In the genomic region with DNA sequence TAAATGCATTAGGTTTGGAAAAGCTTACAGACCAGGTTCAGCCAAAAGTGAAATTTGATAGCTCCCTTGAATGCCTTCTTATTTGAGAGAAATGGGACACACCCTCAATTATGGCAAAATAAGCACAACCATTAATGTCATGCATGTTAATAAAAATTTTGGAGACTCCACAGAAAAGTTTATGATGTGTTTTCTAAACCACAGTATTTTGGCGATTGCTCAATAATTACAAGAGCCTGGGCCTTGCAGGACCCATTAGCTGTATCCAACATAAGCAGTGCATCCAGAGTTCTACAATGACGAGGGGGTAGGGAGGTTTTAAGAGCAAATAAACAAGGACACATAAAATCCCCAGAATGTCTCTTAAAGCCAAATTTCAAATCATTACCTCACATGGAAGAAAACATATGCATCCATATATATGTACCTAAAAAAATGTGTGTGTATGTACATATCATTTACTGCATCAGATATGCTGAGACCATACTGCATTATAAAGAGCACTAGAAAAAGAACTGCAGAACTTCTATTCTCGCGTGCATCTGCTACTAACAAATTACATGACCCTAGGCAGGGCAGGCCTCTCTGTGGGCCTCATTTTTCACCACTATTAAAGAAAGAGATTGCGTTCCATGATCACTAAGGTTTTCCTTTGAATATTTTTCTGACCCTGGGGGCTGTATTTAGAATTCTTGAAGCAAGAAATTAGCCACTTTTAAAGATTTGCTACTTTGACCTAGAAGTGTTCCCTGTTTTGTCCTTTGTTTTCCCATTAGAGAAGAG, we compare ENCODE assay signal across 14 cellular contexts. TPM values are rescaled to one million over a fixed set of nuclear protein-coding genes. Genes with fewer than 3 reads are reported as not detected.
DNase-seq lines count a peak whose midpoint lies in the region; ATAC-seq and TF ChIP-seq lines count a peak whose summit lies in the region.
"Had no signal": no experiment of that assay in that cellular context is flagged by ENCODE, and none has a peak within 500 bp of the region (broad histone marks: within the 10 kb centered on the region; RNA-seq: fewer than 3 reads in every experiment).

No MANE protein-coding gene starts in this region.

- H3K79me2 ChIP-seq in SK-N-SH (ENCODE audit: insufficient read depth): no peaks in the 10 kb centered on the region
- no peaks in the 10 kb centered on the region for H3K79me2 ChIP-seq in hepatocyte

- H3K4me1 ChIP-seq in left ventricle myocardium inferior: peaks cover 20% of the 10 kb centered on the region
- peaks cover 3% of the 10 kb centered on the region in 2 experiments; a peak in 3 of 4 replicates for H3K4me1 ChIP-seq in SK-N-SH (ENCODE audit: control insufficient read depth in 1 of 2, insufficient read depth in 2 of 2, low read depth in 1 of 2, low read length in 1 of 2)
- H3K4me1 ChIP-seq in hepatocyte (ENCODE audit: insufficient read depth): peaks cover 6% of the 10 kb centered on the region
- peaks cover 0 to 13% of the 10 kb centered on the region in 2 donors for H3K4me1 ChIP-seq in right atrium auricular region
- H3K4me1 ChIP-seq: pancreas had no signal

- H3K4me2 ChIP-seq in SK-N-SH (no peak overlapping the region), hepatocyte (peak overlapping the region; percentile 57)

- H3K9me3 ChIP-seq in left ventricle myocardium inferior (replicated peaks) (peaks cover 14% of the 10 kb centered on the region), SK-N-SH (peaks cover 11% of the 10 kb centered on the region; the same call in 1 of the 2 replicates), hepatocyte (ENCODE audit: low read depth) (peaks cover 6% of the 10 kb centered on the region), right atrium auricular region (peaks cover 0 to 6% of the 10 kb centered on the region in 2 donors)
- H3K9me3 ChIP-seq: esophagus squamous epithelium, pancreas had no signal

- no peak overlapping the region for H3K9ac ChIP-seq in SK-N-SH

- H3K9me3 Mint-ChIP-seq in nephron progenitor cell: peaks cover 32% of the 10 kb centered on the region

- no peak for TF ChIP-seq CTCF in left ventricle myocardium inferior (IDR thresholded peaks at IDR 0.05; ENCODE audit: borderline replicate concordance)
- TF ChIP-seq CTCF in SK-N-SH (IDR thresholded peaks at IDR 0.05): no peak
- TF ChIP-seq CTCF in hepatocyte (IDR thresholded peaks at IDR 0.05; ENCODE audit: poor library complexity): no peak
- TF ChIP-seq CTCF in nephron progenitor cell (IDR thresholded peaks at IDR 0.05): no peak
- TF ChIP-seq CTCF in right atrium auricular region (IDR thresholded peaks at IDR 0.05): no peak

- H3K4me1 Mint-ChIP-seq in nephron progenitor cell: peaks cover 7% of the 10 kb centered on the region

- H2AFZ ChIP-seq in SK-N-SH (ENCODE audit: low read depth) (peak overlapping the region; percentile 52; the same call in 1 of the 2 replicates), hepatocyte (peak overlapping the region; percentile 17)

- H3K27ac Mint-ChIP-seq in nephron progenitor cell: no peak overlapping the region
- H3K27ac Mint-ChIP-seq: dendritic cell treated with granulocyte-macrophage colony-stimulating factor and Interleukin-4, amounts not matched to agents 40 ng/mL and 50 ng/mL, for 4 days had no signal

- H3K27me3 ChIP-seq in left ventricle myocardium inferior (ENCODE audit: low read depth) (no peaks in the 10 kb centered on the region), SK-N-SH (ENCODE audit: insufficient read depth) (no peaks in the 10 kb centered on the region), hepatocyte (no peaks in the 10 kb centered on the region), right atrium auricular region (no peaks in the 10 kb centered on the region)
- H3K27me3 ChIP-seq: esophagus squamous epithelium, pancreas had no signal

- no peak overlapping the region for H3K4me3 Mint-ChIP-seq in nephron progenitor cell
- H3K4me3 Mint-ChIP-seq: dendritic cell treated with granulocyte-macrophage colony-stimulating factor and Interleukin-4, amounts not matched to agents 40 ng/mL and 50 ng/mL, for 4 days had no signal

- 78% methylated on average over 5 of the region's 5 CpGs for WGBS in SK-N-SH (ENCODE audit: low lambda C conversion rate)
- WGBS in hepatocyte (ENCODE audit: low lambda C conversion rate, missing lambda C conversion rate): 48% methylated on average over 5 of the region's 5 CpGs

- H3K4me3 ChIP-seq in left ventricle myocardium inferior (no peak overlapping the region), SK-N-SH (ENCODE audit: low read depth in 2 of 2, low read length in 1 of 2) (no peak overlapping the region; a peak in 1 of 4 replicates), hepatocyte (no peak overlapping the region), right atrium auricular region (no peak overlapping the region)
- H3K4me3 ChIP-seq: esophagus squamous epithelium, pancreas had no signal

- intact Hi-C loops in left ventricle myocardium inferior (cut with micrococcal nuclease) (no loop called here), Right ventricle myocardium superior (cut with DNase I) (no loop called here)

- H3F3A ChIP-seq in SK-N-SH (replicated peaks; ENCODE audit: insufficient read depth): no peaks in the 10 kb centered on the region

- peaks cover 6% of the 10 kb centered on the region for H3K27me3 Mint-ChIP-seq in nephron progenitor cell (ENCODE audit: low read depth, poor library complexity)
- H3K27me3 Mint-ChIP-seq: dendritic cell treated with granulocyte-macrophage colony-stimulating factor and Interleukin-4, amounts not matched to agents 40 ng/mL and 50 ng/mL, for 4 days had no signal

- peaks cover 18% of the 10 kb centered on the region for H3K36me3 Mint-ChIP-seq in nephron progenitor cell (ENCODE audit: low read depth)

- TF ChIP-seq EP300 in SK-N-SH (IDR thresholded peaks at IDR 0.05; ENCODE audit: borderline replicate concordance in 1 of 2, low read depth in 1 of 2, low read length in 1 of 2): no peak

- H3K27ac ChIP-seq in left ventricle myocardium inferior (replicated peaks) (peak overlapping the region; percentile 38), SK-N-SH (ENCODE audit: low read depth in 2 of 2, low read length in 1 of 2) (peak overlapping the region in 1 of 2 experiments; percentile 83; a peak in 2 of 4 replicates), hepatocyte (peak overlapping the region; percentile 70), right atrium auricular region (no peak overlapping the region)
- H3K27ac ChIP-seq: esophagus squamous epithelium, pancreas had no signal

- TF ChIP-seq RAD21 in SK-N-SH (IDR thresholded peaks at IDR 0.05; ENCODE audit: low read length): no peak

- H3K36me3 ChIP-seq in left ventricle myocardium inferior (no peaks in the 10 kb centered on the region), SK-N-SH (replicated peaks in 1 of 2; ENCODE audit: control insufficient read depth in 1 of 2, insufficient read depth in 2 of 2, low read length in 1 of 2) (no peaks in the 10 kb centered on the region), hepatocyte (replicated peaks; ENCODE audit: insufficient read depth, low read depth) (no peaks in the 10 kb centered on the region), right atrium auricular region (no peaks in the 10 kb centered on the region)
- H3K36me3 ChIP-seq: esophagus squamous epithelium, pancreas had no signal

- POLR2A ChIA-PET in SK-N-SH (lab: Yijun Ruan, JAX): no interaction called here

- H3K9me2 ChIP-seq in SK-N-SH: no peaks in the 10 kb centered on the region
- H3K9me2 ChIP-seq in hepatocyte (replicated peaks; ENCODE audit: insufficient read depth): no peaks in the 10 kb centered on the region

- CTCF ChIA-PET in SK-N-SH (lab: Yijun Ruan, JAX): interaction anchor here (0.7 to 2.1 kb wide), 6 partner anchors 19 to 409 kb away, joined by 3 to 6 read pairs (median 4); partner anchors contain the start of gene CMPK2

- DNase-seq in left ventricle myocardium inferior (no peak), Right ventricle myocardium superior (no peak), SK-N-SH (no peak), hepatocyte (ENCODE audit: low spot score) (peak; percentile 16), NCI-H446 treated with DMSO at 0.1 percent for 48 hours (lab: John Stamatoyannopoulos, UW) (no peak), nephron progenitor cell (no peak), right atrium auricular region (ENCODE audit: low spot score) (no peak)
- DNase-seq: activated CD4-positive, alpha-beta T cell treated with anti-CD3 and anti-CD28 coated beads, Interleukin-2, amount 50 U/mL, for 4 hours; esophagus squamous epithelium; pancreas; stimulated activated CD4-positive, alpha-beta T cell treated with anti-CD3 and anti-CD28 coated beads, Interleukin-15, amount 100 ng/mL, for 24 hours; substantia nigra had no signal

- ATAC-seq in Right ventricle myocardium superior (ENCODE audit: poor library complexity): no peak
- no peak for ATAC-seq in GM18502 (IDR thresholded peaks at IDR 0.05; ENCODE audit: poor library complexity, unreplicated experiment)

- no peaks in the 10 kb centered on the region for H4K20me1 ChIP-seq in SK-N-SH (ENCODE audit: insufficient read depth)
- no peaks in the 10 kb centered on the region for H4K20me1 ChIP-seq in hepatocyte (ENCODE audit: insufficient read depth, poor library complexity, severe bottlenecking)

TF ChIP-seq in SK-N-SH, 30 proteins besides CTCF, POLR2A, EP300 and RAD21 (continues in another document):
- no peak for TF ChIP-seq RCOR1 (IDR thresholded peaks at IDR 0.05; ENCODE audit: low read length)
- TF ChIP-seq RXRA (IDR thresholded peaks at IDR 0.05; ENCODE audit: borderline replicate concordance, low read depth): no peak
- no peak for TF ChIP-seq CHD2 (IDR thresholded peaks at IDR 0.05; ENCODE audit: low read length, partially characterized antibody)

RNA-seq across cellular contexts. Expression of gene CMPK2, which starts 38.0 kb away (rescaled TPM):
- total RNA-seq in left ventricle myocardium inferior (3.2 TPM), Right ventricle myocardium superior (2.7 TPM), hepatocyte (5.4 and 7.0 TPM in 2 replicates), right atrium auricular region (1 to 10 TPM; 1.8 to 4.4 TPM)
- polyA plus RNA-seq in SK-N-SH (2012; rRNA removed) (0.86 and 1.1 TPM in 2 replicates), hepatocyte (2.6 and 4.1 TPM in 2 replicates)
- polyA plus RNA-seq in SK-N-SH (2012; cell fraction: cytosol; rRNA removed): 0.71 and 0.83 TPM in 2 replicates
- polyA plus RNA-seq in SK-N-SH (2012; cell fraction: nucleus; rRNA removed): 0.89 and 1.5 TPM in 2 replicates

RNA-seq across cellular contexts. Expression of gene RSAD2, which starts 49.9 kb away (rescaled TPM):
- 2.4 TPM for total RNA-seq in left ventricle myocardium inferior
- 3.4 TPM for total RNA-seq in Right ventricle myocardium superior
- polyA plus RNA-seq in SK-N-SH (2012; rRNA removed): 0.15 and 0.35 TPM in 2 replicates
- polyA plus RNA-seq in SK-N-SH (2012; cell fraction: cytosol; rRNA removed): 0.25 and 0.37 TPM in 2 replicates
- 0.31 and 0.45 TPM in 2 replicates for polyA plus RNA-seq in SK-N-SH (2012; cell fraction: nucleus; rRNA removed)
- 1.3 and 1.6 TPM in 2 replicates for total RNA-seq in hepatocyte
- 1.1 and 2.9 TPM in 2 replicates for polyA plus RNA-seq in hepatocyte
- 1 to 10 TPM; 1.5 to 3.6 TPM for total RNA-seq in right atrium auricular region

Comparison
In these comparisons a context has a peak if more than half of its experiments do, and no peak if none do; other contexts are left out.
1. H3K27ac ChIP-seq: peak in left ventricle myocardium inferior (single experiment) and hepatocyte (single experiment); none in right atrium auricular region (0 of 2).